Comparison of ENCODE assay signal across 35 cellular contexts in the genomic region with DNA sequence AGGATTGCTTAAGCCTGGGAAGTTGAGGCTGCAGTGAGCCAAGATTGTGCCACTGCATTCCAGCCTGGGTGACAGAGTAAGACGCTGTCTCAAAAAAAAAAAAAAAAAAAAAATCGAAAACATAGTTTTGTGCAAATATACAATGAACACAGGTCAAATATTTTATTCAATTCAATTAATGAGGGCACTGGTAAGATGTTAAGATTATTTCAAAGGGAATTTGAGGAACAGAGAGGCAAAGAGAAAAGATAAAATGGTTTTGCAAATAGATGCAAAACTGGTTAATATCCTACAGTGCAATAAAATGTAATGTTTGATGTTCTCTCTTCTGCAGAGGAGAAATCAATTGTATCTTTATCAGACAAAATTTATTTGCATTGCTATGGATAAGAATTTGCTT.
"Had no signal": no experiment of that assay in that cellular context is flagged by ENCODE, and none has a peak within 500 bp of the region (broad histone marks: within the 10 kb centered on the region; RNA-seq: fewer than 3 reads in every experiment).

No MANE protein-coding gene starts in this region.

- H3K36me3 Mint-ChIP-seq: activated CD4-positive, alpha-beta memory T cell treated with anti-CD3 and anti-CD28 coated beads for 36 hours; activated naive CD8-positive, alpha-beta T cell treated with anti-CD3 and anti-CD28 coated beads for 36 hours had no signal

- H3K9ac ChIP-seq: SK-N-SH had no signal

- H3K27me3 Mint-ChIP-seq: activated B cell treated with CpG ODN at 0.5 μM for 24 hours; activated CD4-positive, alpha-beta memory T cell treated with anti-CD3 and anti-CD28 coated beads for 36 hours; activated naive CD8-positive, alpha-beta T cell treated with anti-CD3 and anti-CD28 coated beads for 36 hours had no signal

- DNase-seq: activated B cell treated with CpG ODN at 0.5 μM for 24 hours; activated CD4-positive, alpha-beta memory T cell treated with anti-CD3 and anti-CD28 coated beads for 36 hours; activated CD4-positive, alpha-beta T cell treated with anti-CD3 and anti-CD28 coated beads for 4 hours; activated CD4-positive, alpha-beta T cell treated with anti-CD3 and anti-CD28 coated beads, Interleukin-2, amount 50 U/mL, for 1 hour; activated CD4-positive, CD25-positive, alpha-beta regulatory T cell treated with anti-CD3 and anti-CD28 coated beads, Interleukin-2, amount 50 U/mL, for 72 hours; activated CD8-positive, alpha-beta memory T cell treated with anti-CD3 and anti-CD28 coated beads, Interleukin-2, amount 50 U/mL, for 4 hours; activated effector memory CD4-positive, alpha-beta T cell treated with Interleukin-2 at 50 U/mL for 16 hours; activated naive CD4-positive, alpha-beta T cell; activated naive CD4-positive, alpha-beta T cell treated with anti-CD3 and anti-CD28 coated beads, Interleukin-2, amount 50 U/mL, for 16 hours; activated naive CD8-positive, alpha-beta T cell treated with anti-CD3 and anti-CD28 coated beads for 36 hours; activated T-cell treated with anti-CD3 and anti-CD28 coated beads for 4 hours; activated T-cell treated with anti-CD3 and anti-CD28 coated beads, Interleukin-2, amount 50 U/mL, for 48 hours; amniotic stem cell; aorta; brain microvascular endothelial cell; central memory CD4-positive, alpha-beta T cell; Karpas-422; KBM-7; MG63; NCI-H1048; NCI-H1105 treated with DMSO at 0.1 percent for 48 hours; NCI-H1436; NCI-H1694; NCI-H1930; NCI-H2081 treated with DMSO at 0.1 percent for 48 hours; NCI-H446 treated with DMSO at 0.1 percent for 48 hours; NCI-H524; NCI-H69; NCI-H82; SHP77 treated with DMSO at 0.1 percent for 48 hours; SK-N-SH had no signal

- H3K4me2 ChIP-seq: SK-N-SH had no signal

- H3K4me3 ChIP-seq: MG63, SJSA1 had no signal

- H3K9me3 Mint-ChIP-seq: activated B cell treated with CpG ODN at 0.5 μM for 24 hours; activated CD4-positive, alpha-beta memory T cell treated with anti-CD3 and anti-CD28 coated beads for 36 hours; activated naive CD8-positive, alpha-beta T cell treated with anti-CD3 and anti-CD28 coated beads for 36 hours; T-helper 1 cell treated with Interleukin-12 subunit alpha and Interleukin-12 subunit beta and Interleukin-4 antibody, amounts not matched to agents 30 μg/mL and 1 μg/mL, for 36 hours; T-helper 2 cell treated with Interferon-gamma antibody and Interleukin-4, amounts not matched to agents 5 μg/mL and 100 μg/mL, for 36 hours had no signal

- H3K4me1 Mint-ChIP-seq: activated B cell treated with CpG ODN at 0.5 μM for 24 hours; activated naive CD8-positive, alpha-beta T cell treated with anti-CD3 and anti-CD28 coated beads for 36 hours had no signal

- H3K27ac ChIP-seq: brain microvascular endothelial cell, RWPE1, SJSA1 had no signal

- H3K27ac Mint-ChIP-seq: activated B cell treated with CpG ODN at 0.5 μM for 24 hours; activated CD4-positive, alpha-beta memory T cell treated with anti-CD3 and anti-CD28 coated beads for 36 hours; activated naive CD8-positive, alpha-beta T cell treated with anti-CD3 and anti-CD28 coated beads for 36 hours; T-helper 1 cell treated with Interleukin-12 subunit alpha and Interleukin-12 subunit beta and Interleukin-4 antibody, amounts not matched to agents 30 μg/mL and 1 μg/mL, for 36 hours; T-helper 2 cell treated with Interferon-gamma antibody and Interleukin-4, amounts not matched to agents 5 μg/mL and 100 μg/mL, for 36 hours had no signal

- H3K36me3 ChIP-seq: brain microvascular endothelial cell, MG63, SJSA1 had no signal

- H3K27me3 ChIP-seq: brain microvascular endothelial cell, MG63, SJSA1 had no signal

- H3K4me3 Mint-ChIP-seq: activated B cell treated with CpG ODN at 0.5 μM for 24 hours; activated CD4-positive, alpha-beta memory T cell treated with anti-CD3 and anti-CD28 coated beads for 36 hours; activated naive CD8-positive, alpha-beta T cell treated with anti-CD3 and anti-CD28 coated beads for 36 hours; T-helper 1 cell treated with Interleukin-12 subunit alpha and Interleukin-12 subunit beta and Interleukin-4 antibody, amounts not matched to agents 30 μg/mL and 1 μg/mL, for 36 hours; T-helper 2 cell treated with Interferon-gamma antibody and Interleukin-4, amounts not matched to agents 5 μg/mL and 100 μg/mL, for 36 hours had no signal

- H3K9me3 ChIP-seq: MG63, SJSA1, SK-N-SH had no signal
